In genomic region chr17:17710728-17711541, GRCh38 we compare ENCODE assay signal across 8 cellular contexts. TPM values are rescaled to one million over a fixed set of nuclear protein-coding genes. Genes with fewer than 3 reads are reported as not detected.
DNase-seq lines count a peak whose midpoint lies in the region; ATAC-seq and TF ChIP-seq lines count a peak whose summit lies in the region.

No MANE protein-coding gene starts in this region.

- no peak overlapping the region for H2AFZ ChIP-seq in fibroblast of lung (ENCODE audit: low read length)

- H3K27ac ChIP-seq in fibroblast of lung (ENCODE audit: insufficient read depth, low read length) (peak overlapping the region; percentile 91), prostate gland (peak overlapping the region; percentile 84 to 87)

- peak; percentile 74 for DNase-seq in DMS53 treated with DMSO at 0.1 percent for 48 hours (lab: John Stamatoyannopoulos, UW; ENCODE audit: unreplicated experiment)
- DNase-seq in RKO (ENCODE audit: low spot score): peak; percentile 54
- DNase-seq in fibroblast of lung (ENCODE audit: low read depth in 2 of 2): peak; percentile 83 to 94
- DNase-seq in prostate gland (ENCODE audit: low spot score): peak; percentile 93
- no peak for DNase-seq in stimulated activated naive CD8-positive, alpha-beta T cell treated with anti-CD3 and anti-CD28 coated beads, Interleukin-15, Interleukin-2, amounts not matched to agents 100 U/mL and 50 U/mL, for 24 hours
- DNase-seq in activated CD8-positive, alpha-beta memory T cell treated with anti-CD3 and anti-CD28 coated beads, Interleukin-2, amount 10 ng/mL, durations not matched to agents 7 days and 5 days: no peak
- DNase-seq in Kasumi-1 (lab: John Stamatoyannopoulos, UW): no peak

- peaks cover 39% of the 10 kb centered on the region for H3K4me1 ChIP-seq in fibroblast of lung (ENCODE audit: control insufficient read depth, extremely low read depth, insufficient read depth, low read length)
- H3K4me1 ChIP-seq in prostate gland (replicated peaks): peaks cover 39% of the 10 kb centered on the region

- no peaks in the 10 kb centered on the region for H3K9me3 Mint-ChIP-seq in activated T-helper 17 cell treated with anti-CD3 and anti-CD28 coated beads, Interleukin-2, amount 50 U/mL, for 72 hours
- H3K9me3 Mint-ChIP-seq in activated CD8-positive, alpha-beta memory T cell treated with anti-CD3 and anti-CD28 coated beads, Interleukin-2, amount 10 ng/mL, durations not matched to agents 7 days and 5 days (ENCODE audit: low read depth): no peaks in the 10 kb centered on the region

- H3K36me3 Mint-ChIP-seq in activated T-helper 17 cell treated with anti-CD3 and anti-CD28 coated beads, Interleukin-2, amount 50 U/mL, for 72 hours (ENCODE audit: low read depth): no peaks in the 10 kb centered on the region
- H3K36me3 Mint-ChIP-seq in activated CD8-positive, alpha-beta memory T cell treated with anti-CD3 and anti-CD28 coated beads, Interleukin-2, amount 10 ng/mL, durations not matched to agents 7 days and 5 days: no peaks in the 10 kb centered on the region

- H3K4me3 Mint-ChIP-seq in activated T-helper 17 cell treated with anti-CD3 and anti-CD28 coated beads, Interleukin-2, amount 50 U/mL, for 72 hours: no peak overlapping the region
- H3K4me3 Mint-ChIP-seq in activated CD8-positive, alpha-beta memory T cell treated with anti-CD3 and anti-CD28 coated beads, Interleukin-2, amount 10 ng/mL, durations not matched to agents 7 days and 5 days: no peak overlapping the region

- TF ChIP-seq CTCF in fibroblast of lung (conservative IDR thresholded peaks at IDR 0.05 in 1 of 2, IDR thresholded peaks at IDR 0.05 in 1 of 2; ENCODE audit: low read depth in 1 of 2, low read length in 2 of 2) (no peak), prostate gland (IDR thresholded peaks at IDR 0.05) (peak in 2 of 4 experiments; percentile 7 to 19)

- no peak for ATAC-seq in stimulated activated naive CD8-positive, alpha-beta T cell treated with anti-CD3 and anti-CD28 coated beads, Interleukin-15, Interleukin-2, amounts not matched to agents 100 U/mL and 50 U/mL, for 24 hours
- no peak for ATAC-seq in activated T-helper 17 cell treated with anti-CD3 and anti-CD28 coated beads, Interleukin-2, amount 50 U/mL, for 72 hours (replicated peaks)
- ATAC-seq in activated CD8-positive, alpha-beta memory T cell treated with anti-CD3 and anti-CD28 coated beads, Interleukin-2, amount 10 ng/mL, durations not matched to agents 7 days and 5 days: no peak

- 23% methylated on average over 16 of the region's 16 CpGs for WGBS in prostate gland

- H3K9me3 ChIP-seq in fibroblast of lung (ENCODE audit: control insufficient read depth, insufficient read depth, low read depth, low read length) (no peaks in the 10 kb centered on the region), prostate gland (no peaks in the 10 kb centered on the region)

- no peak overlapping the region for H3K4me3 ChIP-seq in fibroblast of lung (replicated peaks in 1 of 4; ENCODE audit: control extremely low read depth in 1 of 4, insufficient read depth in 1 of 4, low read depth in 3 of 4, low read length in 4 of 4)
- H3K4me3 ChIP-seq in prostate gland: no peak overlapping the region

- peak overlapping the region; percentile 62 for H3K4me2 ChIP-seq in fibroblast of lung (ENCODE audit: extremely low read depth, insufficient read depth, low read length)

- peaks cover 51% of the 10 kb centered on the region for H3K79me2 ChIP-seq in fibroblast of lung (ENCODE audit: control insufficient read depth, insufficient read depth, low read length)

- CTCF ChIA-PET in activated CD8-positive, alpha-beta memory T cell treated with anti-CD3 and anti-CD28 coated beads, Interleukin-2, amount 10 ng/mL, durations not matched to agents 7 days and 5 days (lab: Charles Lee): interaction anchor here (0.8 to 1.1 kb wide), 3 partner anchors 16 to 18 kb away, joined by 3 read pairs; no protein-coding TSS in a partner anchor

- peak; percentile 74 for TF ChIP-seq POLR2A in prostate gland (IDR thresholded peaks at IDR 0.05)

- H3K27me3 ChIP-seq in fibroblast of lung (ENCODE audit: control insufficient read depth, insufficient read depth, low read length) (no peaks in the 10 kb centered on the region), prostate gland (replicated peaks; ENCODE audit: insufficient read depth) (no peaks in the 10 kb centered on the region)

- peak overlapping the region; percentile 48 for H3K9ac ChIP-seq in fibroblast of lung (ENCODE audit: insufficient read depth, low read length)

- peaks cover 2% of the 10 kb centered on the region for H3K36me3 ChIP-seq in fibroblast of lung (ENCODE audit: control insufficient read depth, insufficient read depth, low read length)
- no peaks in the 10 kb centered on the region for H3K36me3 ChIP-seq in prostate gland

- no peaks in the 10 kb centered on the region for H3K27me3 Mint-ChIP-seq in activated T-helper 17 cell treated with anti-CD3 and anti-CD28 coated beads, Interleukin-2, amount 50 U/mL, for 72 hours
- no peaks in the 10 kb centered on the region for H3K27me3 Mint-ChIP-seq in activated CD8-positive, alpha-beta memory T cell treated with anti-CD3 and anti-CD28 coated beads, Interleukin-2, amount 10 ng/mL, durations not matched to agents 7 days and 5 days

- H3K4me1 Mint-ChIP-seq in activated T-helper 17 cell treated with anti-CD3 and anti-CD28 coated beads, Interleukin-2, amount 50 U/mL, for 72 hours: peaks cover 11% of the 10 kb centered on the region
- peaks cover 23% of the 10 kb centered on the region for H3K4me1 Mint-ChIP-seq in activated CD8-positive, alpha-beta memory T cell treated with anti-CD3 and anti-CD28 coated beads, Interleukin-2, amount 10 ng/mL, durations not matched to agents 7 days and 5 days

- intact Hi-C loops in prostate gland (cut with DNase I): no loop called here

- no peak overlapping the region for H3K27ac Mint-ChIP-seq in activated T-helper 17 cell treated with anti-CD3 and anti-CD28 coated beads, Interleukin-2, amount 50 U/mL, for 72 hours
- no peak overlapping the region for H3K27ac Mint-ChIP-seq in activated CD8-positive, alpha-beta memory T cell treated with anti-CD3 and anti-CD28 coated beads, Interleukin-2, amount 10 ng/mL, durations not matched to agents 7 days and 5 days

- H4K20me1 ChIP-seq in fibroblast of lung (ENCODE audit: control insufficient read depth, extremely low read depth, insufficient read depth, low read length): no peaks in the 10 kb centered on the region

RNA-seq across cellular contexts. Expression of gene RAI1, which starts 29.7 kb away (rescaled TPM):
- total RNA-seq in fibroblast of lung: 4.1 and 6.6 TPM in 2 replicates
- 2.1 TPM in 2 replicates for polyA plus RNA-seq in fibroblast of lung
- polyA plus RNA-seq in fibroblast of lung (2012): 10.3 and 10.4 TPM in 2 replicates
- 9.3 and 9.7 TPM in 2 replicates for polyA minus RNA-seq in fibroblast of lung (ENCODE audit: low replicate concordance)
- total RNA-seq in prostate gland: 10 to 100 TPM; 69.2 to 71.0 TPM
- 10 to 100 TPM in 1 of 2 donors, 1 to 10 TPM in 1; 7.0 to 16.0 TPM for total RNA-seq in activated T-helper 17 cell treated with anti-CD3 and anti-CD28 coated beads, Interleukin-2, amount 50 U/mL, for 72 hours
- total RNA-seq in activated CD8-positive, alpha-beta memory T cell treated with anti-CD3 and anti-CD28 coated beads, Interleukin-2, amount 10 ng/mL, durations not matched to agents 7 days and 5 days: 10 to 100 TPM; 17.4 to 24.4 TPM

Comparison
In these comparisons a context has a peak if more than half of its experiments do, and no peak if none do; other contexts are left out.
1. DNase-seq: peak in DMS53 treated with DMSO at 0.1 percent for 48 hours (single experiment), RKO (single experiment), fibroblast of lung (2 of 2) and prostate gland (single experiment); none in stimulated activated naive CD8-positive, alpha-beta T cell treated with anti-CD3 and anti-CD28 coated beads, Interleukin-15, Interleukin-2, amounts not matched to agents 100 U/mL and 50 U/mL, for 24 hours (single experiment), activated CD8-positive, alpha-beta memory T cell treated with anti-CD3 and anti-CD28 coated beads, Interleukin-2, amount 10 ng/mL, durations not matched to agents 7 days and 5 days (single experiment) and Kasumi-1 (0 of 2).